ENCODE assay signal across 25 cellular contexts in genomic region chr5:96852769-96853168, GRCh38. TPM values are rescaled to one million over a fixed set of nuclear protein-coding genes. Genes with fewer than 3 reads are reported as not detected.
DNase-seq lines count a peak whose midpoint lies in the region; ATAC-seq and TF ChIP-seq lines count a peak whose summit lies in the region.
"Had no signal": no experiment of that assay in that cellular context is flagged by ENCODE, and none has a peak within 500 bp of the region (broad histone marks: within the 10 kb centered on the region; RNA-seq: fewer than 3 reads in every experiment).

No MANE protein-coding gene starts in this region.

- no peaks in the 10 kb centered on the region for H3K9me2 ChIP-seq in PC-3 (replicated peaks; ENCODE audit: low read length)

- H3K36me3 Mint-ChIP-seq in activated CD4-positive, alpha-beta T cell treated with anti-CD3 and anti-CD28 coated beads, Interleukin-2, amount 10 ng/mL, durations not matched to agents 24 days and 14 days (ENCODE audit: low read depth) = no peaks in the 10 kb centered on the region
- H3K36me3 Mint-ChIP-seq: stimulated activated effector memory CD8-positive, alpha-beta T cell treated with anti-CD3 and anti-CD28 coated beads, Interleukin-12 subunit alpha, Interleukin-12 subunit beta, amount 100 ng/mL, for 72 hours had no signal

- peak overlapping the region; percentile 55 for H3K4me2 ChIP-seq in PC-3 (ENCODE audit: low read length)
- H3K4me2 ChIP-seq: KMS-11 had no signal

- no peaks in the 10 kb centered on the region for H3K79me2 ChIP-seq in PC-3 (ENCODE audit: low read length)

- no peaks in the 10 kb centered on the region for H3K4me1 Mint-ChIP-seq in activated CD4-positive, alpha-beta T cell treated with anti-CD3 and anti-CD28 coated beads, Interleukin-2, amount 10 ng/mL, durations not matched to agents 24 days and 14 days
- H3K4me1 Mint-ChIP-seq: CD8-positive, alpha-beta memory T cell; mesothelial cell of epicardium had no signal

- DNase-seq in AG20443 (ENCODE audit: low spot score) (peak; percentile 30), PC-3 (peak; percentile 61), fibroblast of gingiva (ENCODE audit: low read depth) (peak; percentile 50), myocyte (ENCODE audit: low read depth) (peak; percentile 32), cerebellum (ENCODE audit: low spot score) (no peak), T-helper 9 cell (no peak)
- no peak for DNase-seq in activated CD4-positive, alpha-beta T cell treated with anti-CD3 and anti-CD28 coated beads, Interleukin-2, amount 10 ng/mL, durations not matched to agents 24 days and 14 days
- DNase-seq: activated CD8-positive, alpha-beta T cell treated with anti-CD3 and anti-CD28 coated beads, Interleukin-2, amount 10 ng/mL, durations not matched to agents 7 days and 5 days; activated naive CD4-positive, alpha-beta T cell treated with anti-CD3 and anti-CD28 coated beads, Interleukin-2, amount 50 U/mL, for 16 hours; activated T-cell treated with anti-CD3 and anti-CD28 coated beads, Interleukin-2, amount 50 U/mL, for 4 hours; aorta; CD8-positive, alpha-beta memory T cell; DMS53; endodermal cell; left colon; NCI-H187 treated with DMSO at 0.1 percent for 48 hours; NCI-H226; sigmoid colon; testis had no signal

- no peak overlapping the region for H3K27ac Mint-ChIP-seq in activated CD4-positive, alpha-beta T cell treated with anti-CD3 and anti-CD28 coated beads, Interleukin-2, amount 10 ng/mL, durations not matched to agents 24 days and 14 days
- H3K27ac Mint-ChIP-seq: activated CD8-positive, alpha-beta T cell treated with anti-CD3 and anti-CD28 coated beads, Interleukin-2, amount 10 ng/mL, durations not matched to agents 7 days and 5 days; CD8-positive, alpha-beta memory T cell; endodermal cell; mesothelial cell of epicardium; nephron; stimulated activated effector memory CD8-positive, alpha-beta T cell treated with anti-CD3 and anti-CD28 coated beads, Interleukin-12 subunit alpha, Interleukin-12 subunit beta, amount 100 ng/mL, for 72 hours had no signal

- H3K4me3 Mint-ChIP-seq in activated CD4-positive, alpha-beta T cell treated with anti-CD3 and anti-CD28 coated beads, Interleukin-2, amount 10 ng/mL, durations not matched to agents 24 days and 14 days = no peak overlapping the region
- H3K4me3 Mint-ChIP-seq: activated CD8-positive, alpha-beta T cell treated with anti-CD3 and anti-CD28 coated beads, Interleukin-2, amount 10 ng/mL, durations not matched to agents 7 days and 5 days; activated T-cell treated with anti-CD3 and anti-CD28 coated beads, Interleukin-2, amount 50 U/mL, for 4 hours; CD8-positive, alpha-beta memory T cell; endodermal cell; mesothelial cell of epicardium; nephron; stimulated activated effector memory CD8-positive, alpha-beta T cell treated with anti-CD3 and anti-CD28 coated beads, Interleukin-12 subunit alpha, Interleukin-12 subunit beta, amount 100 ng/mL, for 72 hours had no signal

- TF ChIP-seq CTCF in PC-3 (conservative IDR thresholded peaks at IDR 0.05; ENCODE audit: low read depth, low read length) = no peak

- H2AFZ ChIP-seq in PC-3 (ENCODE audit: low read length) = 0 out of 2 replicates have a peak overlapping the region, but pooled peaks have one; percentile 24

- H3K36me3 ChIP-seq in PC-3 (ENCODE audit: low read depth, low read length) = no peaks in the 10 kb centered on the region
- H3K36me3 ChIP-seq: sigmoid colon had no signal

- POLR2A ChIA-PET in PC-3 (lab: Charles Lee; ENCODE audit: unreplicated experiment) = no interaction called here

- H3K27me3 ChIP-seq in PC-3 (ENCODE audit: low read length) = no peaks in the 10 kb centered on the region
- H3K27me3 ChIP-seq: sigmoid colon, testis had no signal

- peak overlapping the region; percentile 31 for H3K27ac ChIP-seq in PC-3 (ENCODE audit: low read length)
- H3K27ac ChIP-seq: KMS-11, sigmoid colon, testis had no signal

- intact Hi-C loops in PC-3 (cut with micrococcal nuclease) = loop anchor here (10.0 kb wide), 1 partner anchor 228 kb away; no protein-coding TSS in a partner anchor
- intact Hi-C loops in activated CD4-positive, alpha-beta T cell treated with anti-CD3 and anti-CD28 coated beads, Interleukin-2, amount 10 ng/mL, durations not matched to agents 24 days and 14 days (cut with micrococcal nuclease) = no loop called here

- H3K27me3 Mint-ChIP-seq in activated CD4-positive, alpha-beta T cell treated with anti-CD3 and anti-CD28 coated beads, Interleukin-2, amount 10 ng/mL, durations not matched to agents 24 days and 14 days = peaks cover 24% of the 10 kb centered on the region

- no peak overlapping the region for H3K9ac ChIP-seq in PC-3 (ENCODE audit: low read length)
- H3K9ac ChIP-seq: KMS-11 had no signal

- H3F3A ChIP-seq in PC-3 (ENCODE audit: low read length, unreplicated experiment) = no peaks in the 10 kb centered on the region

- H3K9me3 ChIP-seq in PC-3 (ENCODE audit: low read length) = no peaks in the 10 kb centered on the region
- H3K9me3 ChIP-seq: testis had no signal

- H4K20me1 ChIP-seq in PC-3 (ENCODE audit: low read length) = no peaks in the 10 kb centered on the region

- BruUV-seq in PC-3 (replicated peaks; lab: Mats Ljungman, UMichigan) = no TSS peak

- CTCF ChIA-PET in PC-3 (lab: Charles Lee) = no interaction called here

- ATAC-seq in PC-3 (peak; percentile 44; the same call in 1 of the 2 replicates), HG02763 (IDR thresholded peaks at IDR 0.05; ENCODE audit: unreplicated experiment) (no peak)
- ATAC-seq: activated CD8-positive, alpha-beta T cell treated with anti-CD3 and anti-CD28 coated beads, Interleukin-2, amount 10 ng/mL, durations not matched to agents 7 days and 5 days; activated T-cell treated with anti-CD3 and anti-CD28 coated beads, Interleukin-2, amount 50 U/mL, for 4 hours; left colon; Panc1; stimulated activated effector memory CD8-positive, alpha-beta T cell treated with anti-CD3 and anti-CD28 coated beads, Interleukin-12 subunit alpha, Interleukin-12 subunit beta, amount 100 ng/mL, for 72 hours had no signal

- peaks cover 52% of the 10 kb centered on the region for H3K4me1 ChIP-seq in PC-3 (ENCODE audit: insufficient read depth, low read length)
- H3K4me1 ChIP-seq: sigmoid colon, testis had no signal

- peaks cover 6% of the 10 kb centered on the region for H3K9me3 Mint-ChIP-seq in activated CD4-positive, alpha-beta T cell treated with anti-CD3 and anti-CD28 coated beads, Interleukin-2, amount 10 ng/mL, durations not matched to agents 24 days and 14 days

- no peak overlapping the region for H3K4me3 ChIP-seq in PC-3 (ENCODE audit: low read length)
- H3K4me3 ChIP-seq: sigmoid colon, testis had no signal

RNA-seq across cellular contexts. Expression of gene ERAP2, which starts 23.5 kb away (rescaled TPM):
- total RNA-seq in PC-3 (2014; rRNA removed) (9.6 and 12.0 TPM in 2 replicates), myocyte (12.9 and 16.8 TPM in 2 replicates), cerebellum (3.8 TPM)
- 7.2 TPM for polyA plus RNA-seq in myocyte (2012)
- 48.9 and 51.3 TPM in 2 replicates for total RNA-seq in activated CD4-positive, alpha-beta T cell treated with anti-CD3 and anti-CD28 coated beads, Interleukin-2, amount 10 ng/mL, durations not matched to agents 24 days and 14 days
- total RNA-seq: endodermal cell had no signal

RNA-seq across cellular contexts. Expression of gene ERAP1, which starts 45.0 kb away (rescaled TPM):
- total RNA-seq in PC-3 (2014; rRNA removed) = 20.8 and 21.1 TPM in 2 replicates
- 35.6 and 40.4 TPM in 2 replicates for total RNA-seq in myocyte
- polyA plus RNA-seq in myocyte (2012) = 21.0 TPM
- 16.1 TPM for total RNA-seq in cerebellum
- 91.6 and 99.1 TPM in 2 replicates for total RNA-seq in activated CD4-positive, alpha-beta T cell treated with anti-CD3 and anti-CD28 coated beads, Interleukin-2, amount 10 ng/mL, durations not matched to agents 24 days and 14 days

Comparison
In these comparisons a context has a peak if more than half of its experiments do, and no peak if none do; other contexts are left out.
1. DNase-seq: peak in AG20443 (single experiment), PC-3 (single experiment), fibroblast of gingiva (single experiment) and myocyte (single experiment); none in cerebellum (single experiment), activated CD4-positive, alpha-beta T cell treated with anti-CD3 and anti-CD28 coated beads, Interleukin-2, amount 10 ng/mL, durations not matched to agents 24 days and 14 days (single experiment) and T-helper 9 cell (single experiment).